In genomic region chr5:66223637-66224036, GRCh38 we compare ENCODE assay signal across 10 cellular contexts.
DNase-seq lines count a peak whose midpoint lies in the region; ATAC-seq and TF ChIP-seq lines count a peak whose summit lies in the region.
"Had no signal": no experiment of that assay in that cellular context is flagged by ENCODE, and none has a peak within 500 bp of the region (broad histone marks: within the 10 kb centered on the region; RNA-seq: fewer than 3 reads in every experiment).

No MANE protein-coding gene starts in this region.

- no peaks in the 10 kb centered on the region for H3K9me3 ChIP-seq in mammary epithelial cell (replicated peaks; ENCODE audit: insufficient read depth, low read length)
- H3K9me3 ChIP-seq in CD4-positive, alpha-beta T cell (ENCODE audit: control insufficient read depth, low read length) = no peaks in the 10 kb centered on the region

- H2AFZ ChIP-seq in mammary epithelial cell (ENCODE audit: low read depth, low read length) = no peak overlapping the region

- BruUV-seq in mammary epithelial cell (replicated peaks; lab: Mats Ljungman, UMichigan) = no TSS peak

- WGBS in mammary epithelial cell (ENCODE audit: low coverage, missing lambda C conversion rate) = 55% methylated on average over 4 of the region's 4 CpGs
- WGBS in mesendoderm (ENCODE audit: extremely low coverage, insufficient coverage, low lambda C conversion rate) = no CpG with 5 or more reads among the region's 4 CpGs

- H2BK15ac ChIP-seq in mesendoderm (replicated peaks; ENCODE audit: low read depth) = no peak overlapping the region

- DNase-seq in D341Med (ENCODE audit: low spot score) = peak; percentile 45
- peak; percentile 39 for DNase-seq in HEK293T (ENCODE audit: extremely low spot score)
- DNase-seq in mammary epithelial cell = no peak
- DNase-seq in mesendoderm = peak; percentile 62
- DNase-seq in NCI-H187 (lab: John Stamatoyannopoulos, UW) = no peak
- no peak for DNase-seq in NOMO-1 treated with dmso at 0.1 percent for 144 hours (lab: John Stamatoyannopoulos, UW; ENCODE audit: unreplicated experiment)
- no peak for DNase-seq in CD4-positive, alpha-beta T cell
- DNase-seq: NCI-H2081 treated with DMSO at 0.1 percent for 48 hours had no signal

- H2BK5ac ChIP-seq in mesendoderm (ENCODE audit: low read length) = no peak overlapping the region

- no peaks in the 10 kb centered on the region for H3K27me3 ChIP-seq in mammary epithelial cell (ENCODE audit: insufficient read depth, low read length)
- H3K27me3 ChIP-seq in mesendoderm (ENCODE audit: insufficient read depth, low read length, poor library complexity) = no peaks in the 10 kb centered on the region
- H3K27me3 ChIP-seq in CD4-positive, alpha-beta T cell (ENCODE audit: control insufficient read depth, insufficient read depth, low read length) = no peaks in the 10 kb centered on the region

- CTCF ChIA-PET in HEK293T (lab: Yijun Ruan, JAX) = interaction anchor here (0.7 kb wide), 1 partner anchor 254 kb away, joined by 4 read pairs; no protein-coding TSS in a partner anchor
- CTCF ChIA-PET in mammary epithelial cell (lab: Charles Lee; ENCODE audit: low non-redundant PET) = no interaction called here
- CTCF ChIA-PET in CD4-positive, alpha-beta T cell (lab: Charles Lee) = no interaction called here

- H3K4me3 ChIP-seq in mammary epithelial cell (replicated peaks in 1 of 3; ENCODE audit: insufficient read depth in 1 of 3, low read depth in 2 of 3, low read length in 3 of 3) (no peak overlapping the region), mesendoderm (ENCODE audit: low read length) (no peak overlapping the region)

- no peak overlapping the region for H3K27ac Mint-ChIP-seq in CD4-positive, alpha-beta T cell
- H3K27ac Mint-ChIP-seq: activated naive CD8-positive, alpha-beta T cell had no signal

- no peaks in the 10 kb centered on the region for H3K4me1 ChIP-seq in mammary epithelial cell (ENCODE audit: insufficient read depth, low read length)
- H3K4me1 ChIP-seq in mesendoderm (ENCODE audit: control insufficient read depth, low read depth, low read length) = no peaks in the 10 kb centered on the region

- H2AK5ac ChIP-seq in mesendoderm (ENCODE audit: low read length) = no peak overlapping the region

- no peak overlapping the region for H3K18ac ChIP-seq in mesendoderm (ENCODE audit: low read length)

- no peak overlapping the region for H3K56ac ChIP-seq in mesendoderm (ENCODE audit: low read length)

- H3K27me3 Mint-ChIP-seq in CD4-positive, alpha-beta T cell = no peaks in the 10 kb centered on the region
- H3K27me3 Mint-ChIP-seq: activated naive CD8-positive, alpha-beta T cell had no signal

- no peak overlapping the region for H3K4me2 ChIP-seq in mammary epithelial cell (ENCODE audit: insufficient read depth, low read depth, low read length)
- no peak overlapping the region for H3K4me2 ChIP-seq in mesendoderm (ENCODE audit: low read length)

- no peak overlapping the region for H3K27ac ChIP-seq in mammary epithelial cell (ENCODE audit: insufficient read depth, low read depth, low read length)
- H3K27ac ChIP-seq in mesendoderm (ENCODE audit: low read depth, low read length) = no peak overlapping the region
- H3K27ac ChIP-seq in CD4-positive, alpha-beta T cell (ENCODE audit: low read depth, low read length) = no peak overlapping the region

- intact Hi-C loops in mammary epithelial cell (cut with micrococcal nuclease) = no loop called here
- intact Hi-C loops in CD4-positive, alpha-beta T cell (cut with DNase I, micrococcal nuclease) = no loop called here

- H4K8ac ChIP-seq in mesendoderm (ENCODE audit: low read depth, low read length) = no peak overlapping the region

- H3K4me3 Mint-ChIP-seq in CD4-positive, alpha-beta T cell = no peak overlapping the region
- H3K4me3 Mint-ChIP-seq: activated naive CD8-positive, alpha-beta T cell had no signal

- H3K9ac ChIP-seq in mammary epithelial cell (ENCODE audit: insufficient read depth, low read length) (no peak overlapping the region), mesendoderm (ENCODE audit: low read length) (no peak overlapping the region)

- no peaks in the 10 kb centered on the region for H4K20me1 ChIP-seq in mammary epithelial cell (ENCODE audit: insufficient read depth, low read length)

- dilution Hi-C loops in mammary epithelial cell (cut with HindIII; ENCODE audit: low sequenced_read_pairs) = no loop called here

- in situ Hi-C loops in mammary epithelial cell (cut with MboI; ENCODE audit: low sequenced_read_pairs in 2 of 2) = no loop called here

- H3K36me3 Mint-ChIP-seq in CD4-positive, alpha-beta T cell (ENCODE audit: low read depth) = peaks cover 4% of the 10 kb centered on the region

- no peaks in the 10 kb centered on the region for H3K79me2 ChIP-seq in mammary epithelial cell (ENCODE audit: insufficient read depth, low read length)
- H3K79me2 ChIP-seq in mesendoderm (ENCODE audit: control insufficient read depth, insufficient read depth, low read length) = no peaks in the 10 kb centered on the region

- H3K79me1 ChIP-seq in mesendoderm (ENCODE audit: low read length) = no peaks in the 10 kb centered on the region

- H3K23ac ChIP-seq in mesendoderm (ENCODE audit: low read length) = no peak overlapping the region

- peak; percentile 39 to 40 for TF ChIP-seq CTCF in mammary epithelial cell (conservative IDR thresholded peaks at IDR 0.05 in 1 of 2, IDR thresholded peaks at IDR 0.05 in 1 of 2; ENCODE audit: extremely low read depth in 1 of 2, insufficient read depth in 1 of 2, low read depth in 1 of 2, low read length in 2 of 2)
- TF ChIP-seq CTCF in CD4-positive, alpha-beta T cell (IDR thresholded peaks at IDR 0.05) = no peak

- no peak overlapping the region for H3K4ac ChIP-seq in mesendoderm (ENCODE audit: low read depth, low read length)

- H3K36me3 ChIP-seq in mammary epithelial cell (ENCODE audit: insufficient read depth, low read length) (no peaks in the 10 kb centered on the region), mesendoderm (ENCODE audit: control insufficient read depth, insufficient read depth, low read length) (no peaks in the 10 kb centered on the region)

- no peak overlapping the region for H4K5ac ChIP-seq in mesendoderm (ENCODE audit: low read length)

- ATAC-seq in HG03457 (IDR thresholded peaks at IDR 0.05; ENCODE audit: unreplicated experiment) = no peak
- ATAC-seq in CD4-positive, alpha-beta T cell (ENCODE audit: poor library complexity) = no peak

- no peak overlapping the region for H2BK120ac ChIP-seq in mesendoderm (ENCODE audit: low read depth, low read length)

- no peaks in the 10 kb centered on the region for H3K4me1 Mint-ChIP-seq in CD4-positive, alpha-beta T cell (ENCODE audit: low read depth)

- no peaks in the 10 kb centered on the region for H3K9me3 Mint-ChIP-seq in CD4-positive, alpha-beta T cell

- POLR2A ChIA-PET in HEK293T (lab: Yijun Ruan, JAX) = no interaction called here
- POLR2A ChIA-PET in CD4-positive, alpha-beta T cell (lab: Charles Lee) = interaction anchor here (0.6 kb wide), 1 partner anchor 8 kb away, joined by 4 read pairs; no protein-coding TSS in a partner anchor

TF ChIP-seq in HEK293T, 16 proteins besides CTCF, POLR2A, EP300 and RAD21:
- TF ChIP-seq PKNOX1 (IDR thresholded peaks at IDR 0.05) (peak; percentile 53), LEF1 (IDR thresholded peaks at IDR 0.05; ENCODE audit: borderline replicate concordance) (no peak)

Comparison
In these comparisons a context has a peak if more than half of its experiments do, and no peak if none do; other contexts are left out.
1. DNase-seq: peak in D341Med (single experiment), HEK293T (single experiment) and mesendoderm (single experiment); none in mammary epithelial cell (single experiment), NCI-H187 (0 of 2), NOMO-1 treated with dmso at 0.1 percent for 144 hours (single experiment) and CD4-positive, alpha-beta T cell (0 of 10).